ENCODE assay signal across 9 cellular contexts in the genomic region with DNA sequence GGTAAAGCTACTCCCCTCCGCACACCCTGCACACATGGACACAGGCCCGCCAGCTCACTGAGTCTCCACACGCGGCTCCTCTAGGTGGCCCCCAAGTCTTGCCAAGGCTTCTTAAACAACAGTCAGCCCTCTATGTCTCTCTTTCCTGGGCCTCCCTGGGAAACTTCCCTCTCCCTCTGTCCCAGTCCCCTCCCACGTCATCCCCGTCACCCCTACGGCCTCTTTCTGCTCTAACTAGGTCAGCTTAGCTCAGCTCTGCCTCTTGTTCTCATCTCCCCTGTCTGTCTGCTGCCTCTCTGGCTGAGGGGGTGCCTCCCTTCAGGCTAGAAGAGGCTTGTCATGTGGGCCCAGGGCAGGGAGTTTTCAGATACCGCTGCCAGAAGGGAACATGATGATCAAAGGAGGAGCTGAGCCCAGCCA. TPM values are rescaled to one million over a fixed set of nuclear protein-coding genes. Genes with fewer than 3 reads are reported as not detected.
DNase-seq lines count a peak whose midpoint lies in the region; ATAC-seq and TF ChIP-seq lines count a peak whose summit lies in the region.
"Had no signal": no experiment of that assay in that cellular context is flagged by ENCODE, and none has a peak within 500 bp of the region (broad histone marks: within the 10 kb centered on the region; RNA-seq: fewer than 3 reads in every experiment).

No MANE protein-coding gene starts in this region.

- no peak overlapping the region for H3K4me2 ChIP-seq in HCT116 (ENCODE audit: low read length)

- H3K9ac ChIP-seq in HCT116 (ENCODE audit: low read length) = no peak overlapping the region

- H3K9me3 ChIP-seq in HCT116 (ENCODE audit: control insufficient read depth in 1 of 2, insufficient read depth in 1 of 2, low read depth in 1 of 2, low read length in 2 of 2) = no peaks in the 10 kb centered on the region
- no peaks in the 10 kb centered on the region for H3K9me3 ChIP-seq in cardiac muscle cell (ENCODE audit: low read depth)

- H3K27ac ChIP-seq in HCT116 (ENCODE audit: low read depth, low read length) (no peak overlapping the region), cardiac muscle cell (peak overlapping the region; percentile 75), RWPE1 (no peak overlapping the region)
- H3K27ac ChIP-seq: HL-60 had no signal

- H3K36me3 ChIP-seq in HCT116 (ENCODE audit: control insufficient read depth in 1 of 2, insufficient read depth in 2 of 2, low read length in 2 of 2) = no peaks in the 10 kb centered on the region
- H3K36me3 ChIP-seq in cardiac muscle cell = no peaks in the 10 kb centered on the region

- no peak for TF ChIP-seq POLR2A in HCT116 (IDR thresholded peaks at IDR 0.05; ENCODE audit: borderline replicate concordance, extremely low read depth, insufficient read depth, insufficient read length)

- H3K79me2 ChIP-seq in HCT116 (ENCODE audit: insufficient read depth, low read length) = no peaks in the 10 kb centered on the region

- CTCF ChIA-PET in HCT116 (lab: Charles Lee) = no interaction called here
- CTCF ChIA-PET in RWPE1 (lab: Yijun Ruan, JAX) = interaction anchor here (0.6 kb wide), 2 partner anchors 77 to 364 kb away, joined by 3 read pairs; no protein-coding TSS in a partner anchor

- no peak overlapping the region for H2AFZ ChIP-seq in HCT116 (ENCODE audit: low read depth, low read length, poor library complexity, severe bottlenecking)

- POLR2A ChIA-PET in HCT116 (lab: Charles Lee) = no interaction called here
- POLR2A ChIA-PET in RWPE1 (lab: Yijun Ruan, JAX; ENCODE audit: low non-redundant PET) = no interaction called here

- H3K27me3 ChIP-seq in HCT116 (ENCODE audit: insufficient read depth, low read length) (no peaks in the 10 kb centered on the region), cardiac muscle cell (no peaks in the 10 kb centered on the region)

- no TSS peak for BruUV-seq in HCT116 (replicated peaks; lab: Mats Ljungman, UMichigan)

- TF ChIP-seq CTCF in HCT116 (IDR thresholded peaks at IDR 0.05 in 2 of 3, conservative IDR thresholded peaks at IDR 0.05 in 1 of 3; ENCODE audit: borderline replicate concordance in 1 of 3, insufficient read depth in 1 of 3, low read depth in 2 of 3, low read length in 2 of 3) = no peak
- peak; percentile 46 for TF ChIP-seq CTCF in cardiac muscle cell (IDR thresholded peaks at IDR 0.05; ENCODE audit: low read depth, low read length)
- no peak for TF ChIP-seq CTCF in RWPE1 (conservative IDR thresholded peaks at IDR 0.05; ENCODE audit: low read depth)

- no peaks in the 10 kb centered on the region for H3K9me2 ChIP-seq in HCT116 (ENCODE audit: insufficient read depth)

- DNase-seq in HCT116 (ENCODE audit: low read depth, low spot score) (no peak), cardiac muscle cell (ENCODE audit: low read depth in 1 of 2, low spot score in 1 of 2) (peak; percentile 61 to 83), retina (peak; percentile 69), kidney tubule cell (ENCODE audit: low spot score) (no peak), RWPE1 (ENCODE audit: low spot score) (no peak)
- DNase-seq in activated naive CD4-positive, alpha-beta T cell treated with anti-CD3 and anti-CD28 coated beads, Interleukin-2, amount 50 U/mL, for 16 hours = peak; percentile 19

- intact Hi-C loops in HCT116 (cut with micrococcal nuclease) = no loop called here

- H3K4me3 ChIP-seq in HCT116 (replicated peaks in 1 of 2; ENCODE audit: low read depth in 1 of 2, low read length in 2 of 2) (no peak overlapping the region), cardiac muscle cell (no peak overlapping the region)

- RAD21 ChIA-PET in HCT116 (lab: Charles Lee; ENCODE audit: low non-redundant PET in 1 of 2, low total read pairs in 2 of 2, uncharacterized antibody in 2 of 2, unreplicated experiment in 2 of 2) = no interaction called here

- H4K20me1 ChIP-seq in HCT116 (ENCODE audit: insufficient read depth) = no peaks in the 10 kb centered on the region

- TF ChIP-seq RAD21 in HCT116 (IDR thresholded peaks at IDR 0.05; ENCODE audit: low read depth) = peak; percentile 18; the same call in 1 of the 2 replicates

- ATAC-seq in HCT116 (no peak), GM21390 (IDR thresholded peaks at IDR 0.05; ENCODE audit: unreplicated experiment) (no peak), GM21619 (IDR thresholded peaks at IDR 0.05; ENCODE audit: unreplicated experiment) (no peak)

- H3K4me1 ChIP-seq in HCT116 (ENCODE audit: control insufficient read depth in 1 of 2, insufficient read depth in 2 of 2, low read length in 2 of 2) (peaks cover 17 to 18% of the 10 kb centered on the region in 2 experiments), cardiac muscle cell (ENCODE audit: low read depth) (no peaks in the 10 kb centered on the region)

TF ChIP-seq in HCT116, 20 proteins besides CTCF, POLR2A, EP300 and RAD21:
- no peak for TF ChIP-seq ZNF274 (IDR thresholded peaks at IDR 0.05; ENCODE audit: low read depth, low read length)
- TF ChIP-seq, protein P1, sequence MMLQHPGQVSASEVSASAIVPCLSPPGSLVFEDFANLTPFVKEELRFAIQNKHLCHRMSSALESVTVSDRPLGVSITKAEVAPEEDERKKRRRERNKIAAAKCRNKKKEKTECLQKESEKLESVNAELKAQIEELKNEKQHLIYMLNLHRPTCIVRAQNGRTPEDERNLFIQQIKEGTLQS (IDR thresholded peaks at IDR 0.05) = no peak
- TF ChIP-seq SRF (IDR thresholded peaks at IDR 0.05; ENCODE audit: low read depth) = no peak
- no peak for TF ChIP-seq TCF7L2 (IDR thresholded peaks at IDR 0.05; ENCODE audit: borderline replicate concordance, extremely low read depth, insufficient read depth, insufficient read length)
- no peak for TF ChIP-seq EZH2 (IDR thresholded peaks at IDR 0.05)
- no peak for TF ChIP-seq EGR1 (IDR thresholded peaks at IDR 0.05; ENCODE audit: low read depth)
- TF ChIP-seq, protein P2, sequence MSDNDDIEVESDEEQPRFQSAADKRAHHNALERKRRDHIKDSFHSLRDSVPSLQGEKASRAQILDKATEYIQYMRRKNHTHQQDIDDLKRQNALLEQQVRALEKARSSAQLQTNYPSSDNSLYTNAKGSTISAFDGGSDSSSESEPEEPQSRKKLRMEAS (IDR thresholded peaks at IDR 0.05) = no peak
- TF ChIP-seq, protein P3, sequence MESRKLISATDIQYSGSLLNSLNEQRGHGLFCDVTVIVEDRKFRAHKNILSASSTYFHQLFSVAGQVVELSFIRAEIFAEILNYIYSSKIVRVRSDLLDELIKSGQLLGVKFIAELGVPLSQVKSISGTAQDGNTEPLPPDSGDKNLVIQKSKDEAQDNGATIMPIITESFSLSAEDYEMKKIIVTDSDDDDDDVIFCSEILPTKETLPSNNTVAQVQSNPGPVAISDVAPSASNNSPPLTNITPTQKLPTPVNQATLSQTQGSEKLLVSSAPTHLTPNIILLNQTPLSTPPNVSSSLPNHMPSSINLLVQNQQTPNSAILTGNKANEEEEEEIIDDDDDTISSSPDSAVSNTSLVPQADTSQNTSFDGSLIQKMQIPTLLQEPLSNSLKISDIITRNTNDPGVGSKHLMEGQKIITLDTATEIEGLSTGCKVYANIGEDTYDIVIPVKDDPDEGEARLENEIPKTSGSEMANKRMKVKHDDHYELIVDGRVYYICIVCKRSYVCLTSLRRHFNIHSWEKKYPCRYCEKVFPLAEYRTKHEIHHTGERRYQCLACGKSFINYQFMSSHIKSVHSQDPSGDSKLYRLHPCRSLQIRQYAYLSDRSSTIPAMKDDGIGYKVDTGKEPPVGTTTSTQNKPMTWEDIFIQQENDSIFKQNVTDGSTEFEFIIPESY (IDR thresholded peaks at IDR 0.05; ENCODE audit: extremely low read depth, insufficient replicate concordance, low read length) = no peak
- TF ChIP-seq FOSL1 (IDR thresholded peaks at IDR 0.05; ENCODE audit: low read depth) = no peak
- TF ChIP-seq SIN3A (IDR thresholded peaks at IDR 0.05; ENCODE audit: low read depth) = no peak
- no peak for TF ChIP-seq ZFX (IDR thresholded peaks at IDR 0.05)

RNA-seq across cellular contexts. Expression of a gene that starts 38.8 kb away (rescaled TPM):
- total RNA-seq in HCT116 (2021; ENCODE audit: unreplicated experiment) = 10.8 TPM
- 8.8 and 12.6 TPM in 2 replicates for polyA plus RNA-seq in HCT116 (2012)
- 69.3 and 78.7 TPM in 2 replicates for total RNA-seq in cardiac muscle cell
- polyA plus RNA-seq in cardiac muscle cell = 51.0 and 54.6 TPM in 2 replicates

RNA-seq across cellular contexts. Expression of a gene that starts 47.9 kb away (rescaled TPM):
- total RNA-seq in HCT116 (2021; ENCODE audit: unreplicated experiment) (22.8 TPM), cardiac muscle cell (4.3 and 5.1 TPM in 2 replicates)
- polyA plus RNA-seq in HCT116 (2012) = 6.1 and 8.2 TPM in 2 replicates
- polyA plus RNA-seq in cardiac muscle cell = 4.2 and 6.8 TPM in 2 replicates

Comparison
In these comparisons a context has a peak if more than half of its experiments do, and no peak if none do; other contexts are left out.
1. DNase-seq: peak in activated naive CD4-positive, alpha-beta T cell treated with anti-CD3 and anti-CD28 coated beads, Interleukin-2, amount 50 U/mL, for 16 hours (single experiment), cardiac muscle cell (2 of 2) and retina (single experiment); none in HCT116 (single experiment), kidney tubule cell (single experiment) and RWPE1 (single experiment).